ENCODE assay signal across 8 cellular contexts in genomic region chr20:9985281-9985680, GRCh38. TPM values are rescaled to one million over a fixed set of nuclear protein-coding genes. Genes with fewer than 3 reads are reported as not detected.
"Had no signal": no experiment of that assay in that cellular context is flagged by ENCODE, and none has a peak within 500 bp of the region (broad histone marks: within the 10 kb centered on the region; RNA-seq: fewer than 3 reads in every experiment).

No MANE protein-coding gene starts in this region.

- H3K9me3 ChIP-seq: HAP-1 had no signal

- FAIRE-seq: HepG2 had no signal

- H3K27ac ChIP-seq: GM23248, HL-60 had no signal

- H3K4me3 ChIP-seq: GM23248, HAP-1 had no signal

- H3K4me1 ChIP-seq: HAP-1 had no signal

- H3K9ac ChIP-seq: GM23248 had no signal

- H3K36me3 ChIP-seq: HAP-1 had no signal

- ATAC-seq: HCT116, HepG2 had no signal

- H2AFZ ChIP-seq: GM23248 had no signal

- DNase-seq: GM23248, GOT3, H7, HFFc6 had no signal

RNA-seq across cellular contexts. Expression of gene ANKEF1, which starts 49.5 kb away (rescaled TPM):
- total RNA-seq: HFFc6 had no signal
